Comparison of ENCODE assay signal across 11 cellular contexts in genomic region chr5:151676719-151677118, GRCh38. TPM values are rescaled to one million over a fixed set of nuclear protein-coding genes. Genes with fewer than 3 reads are reported as not detected.
A peak's percentile ranks its signal among the peaks of the same experiment; 100 is the strongest.
DNase-seq lines count a peak whose midpoint lies in the region; ATAC-seq and TF ChIP-seq lines count a peak whose summit lies in the region.
"Had no signal": no experiment of that assay in that cellular context is flagged by ENCODE, and none has a peak within 500 bp of the region (broad histone marks: within the 10 kb centered on the region; RNA-seq: fewer than 3 reads in every experiment).

No MANE protein-coding gene starts in this region.

- no peaks in the 10 kb centered on the region for H3K9me3 ChIP-seq in HUES6 (ENCODE audit: control insufficient read depth, insufficient read depth, low read depth, low read length)
- no peaks in the 10 kb centered on the region for H3K9me3 ChIP-seq in left lung
- no peaks in the 10 kb centered on the region for H3K9me3 ChIP-seq in spleen

- H3K36me3 Mint-ChIP-seq in chondrocyte (ENCODE audit: low read depth) = peaks cover 59% of the 10 kb centered on the region

- no peak for ATAC-seq in left lung

- H3K36me3 ChIP-seq in HUES6 (ENCODE audit: control insufficient read depth, insufficient read depth, low read length) (peaks cover 44% of the 10 kb centered on the region), left lung (peaks cover 0 to 22% of the 10 kb centered on the region in 2 donors), spleen (peaks cover 0 to 40% (median 0%) of the 10 kb centered on the region in 6 donors)

- H3K4me3 ChIP-seq in HUES6 (ENCODE audit: low read depth, low read length) (no peak overlapping the region), left lung (no peak overlapping the region), spleen (no peak overlapping the region)

- WGBS in spleen, 5 donors = 58 to 80% (median 65%) methylated on average over 2 of the region's 2 CpGs

- H3K27ac ChIP-seq in HUES6 (ENCODE audit: low read depth, low read length) = peak overlapping the region; percentile 82; the same call in 1 of the 2 replicates
- peak overlapping the region; percentile 79 to 94 for H3K27ac ChIP-seq in left lung
- peak overlapping the region in 7 of 8 donors; percentile 66 to 89 (median 79) for H3K27ac ChIP-seq in spleen

- intact Hi-C loops in left lung (cut with DNase I) (no loop called here), spleen (cut with DNase I; ENCODE audit: low total_unique reads) (no loop called here)

- no peak overlapping the region for H3K9ac ChIP-seq in HUES6 (ENCODE audit: low read length)

- DNase-seq in chondrocyte (ENCODE audit: low spot score) (no peak), left lung (no peak), spleen (no peak), DMS79 treated with DMSO at 0.1 percent for 48 hours (lab: John Stamatoyannopoulos, UW) (no peak), glomerular visceral epithelial cell (ENCODE audit: extremely low spot score) (no peak), cerebellar cortex (ENCODE audit: low spot score) (no peak), NCI-H526 (lab: John Stamatoyannopoulos, UW) (no peak)
- DNase-seq: activated T-cell treated with anti-CD3 and anti-CD28 coated beads, Interleukin-2, amount 50 U/mL, for 48 hours; NCI-H2029; OCI-M1 had no signal

- TF ChIP-seq POLR2A in spleen (IDR thresholded peaks at IDR 0.05) = no peak

- peak overlapping the region; percentile 63 for H3K4me3 Mint-ChIP-seq in chondrocyte (ENCODE audit: unreplicated experiment)

- H3K4me1 ChIP-seq in HUES6 (ENCODE audit: control insufficient read depth, insufficient read depth, low read length) (peaks cover 62% of the 10 kb centered on the region), left lung (peaks cover 60 to 82% of the 10 kb centered on the region in 2 donors), spleen (peaks cover 21 to 94% (median 75%) of the 10 kb centered on the region in 6 donors)

- H3K27ac Mint-ChIP-seq in chondrocyte (ENCODE audit: unreplicated experiment) = peak overlapping the region; percentile 92

- no peaks in the 10 kb centered on the region for H3K27me3 Mint-ChIP-seq in chondrocyte (ENCODE audit: low read depth)

- H3K27me3 ChIP-seq in HUES6 (ENCODE audit: control insufficient read depth, insufficient read depth, low read length) (no peaks in the 10 kb centered on the region), left lung (no peaks in the 10 kb centered on the region), spleen (replicated peaks in 1 of 7) (no peaks in the 10 kb centered on the region)

- no peak for TF ChIP-seq CTCF in chondrocyte (IDR thresholded peaks at IDR 0.05)
- no peak for TF ChIP-seq CTCF in left lung (IDR thresholded peaks at IDR 0.05)
- no peak for TF ChIP-seq CTCF in spleen (IDR thresholded peaks at IDR 0.05 in 8 of 11, conservative IDR thresholded peaks at IDR 0.05 in 3 of 11)

- H3K4me1 Mint-ChIP-seq in chondrocyte (ENCODE audit: low read depth) = peaks cover 99% of the 10 kb centered on the region

- H3K9me3 Mint-ChIP-seq in chondrocyte (ENCODE audit: low read depth) = no peaks in the 10 kb centered on the region

RNA-seq across cellular contexts. Expression of gene SPARC, which starts 10.0 kb away (rescaled TPM):
- total RNA-seq in chondrocyte (19,093 to 24,474 TPM (median 24,306 TPM) in 3 replicates), left lung (1,000 to 10,000 TPM; 1,647 to 5,045 TPM), spleen (100 to 1,000 TPM; 320 to 963 (median 552) TPM)
- 100 to 1,000 TPM in 2 of 3 donors, 10 to 100 TPM in 1; 76.5 to 195 (median 135) TPM for polyA plus RNA-seq in spleen
